15 cellular contexts compared by ENCODE assay signal in the genomic region with DNA sequence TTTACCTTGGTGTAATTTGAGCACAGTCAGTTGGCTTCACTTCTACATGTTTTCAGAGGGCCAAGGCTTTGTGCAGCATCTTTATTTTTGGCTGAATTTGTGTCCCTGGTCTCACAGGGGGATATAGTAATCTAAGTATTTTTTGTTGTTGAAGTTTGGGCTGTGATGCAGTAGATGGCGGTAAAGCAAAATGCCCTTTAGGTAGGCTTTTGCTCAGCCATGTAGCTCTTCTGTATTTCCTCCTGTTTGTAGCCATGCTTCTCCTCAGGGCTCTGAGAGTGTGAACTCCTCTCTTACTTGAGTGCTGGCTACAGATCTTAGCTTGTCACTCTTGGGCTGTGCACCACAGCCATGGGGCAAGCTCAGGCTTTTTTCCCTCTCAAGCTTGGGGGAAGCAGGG.
A peak's percentile ranks its signal among the peaks of the same experiment; 100 is the strongest.
DNase-seq lines count a peak whose midpoint lies in the region; ATAC-seq and TF ChIP-seq lines count a peak whose summit lies in the region.
"Had no signal": no experiment of that assay in that cellular context is flagged by ENCODE, and none has a peak within 500 bp of the region (broad histone marks: within the 10 kb centered on the region; RNA-seq: fewer than 3 reads in every experiment).

No MANE protein-coding gene starts in this region.

- H3K4me3 Mint-ChIP-seq in activated CD8-positive, alpha-beta memory T cell treated with anti-CD3 and anti-CD28 coated beads, Interleukin-2, amount 10 ng/mL, durations not matched to agents 7 days and 5 days = no peak overlapping the region
- H3K4me3 Mint-ChIP-seq: activated T-cell treated with anti-CD3 and anti-CD28 coated beads, Interleukin-2, amount 50 U/mL, for 72 hours; brain had no signal

- no peaks in the 10 kb centered on the region for H3K4me1 ChIP-seq in left ventricle myocardium inferior
- H3K4me1 ChIP-seq: esophagus squamous epithelium, Peyer's patch had no signal

- no peaks in the 10 kb centered on the region for H3K4me1 Mint-ChIP-seq in activated CD8-positive, alpha-beta memory T cell treated with anti-CD3 and anti-CD28 coated beads, Interleukin-2, amount 10 ng/mL, durations not matched to agents 7 days and 5 days
- H3K4me1 Mint-ChIP-seq: brain had no signal

- H3K27me3 ChIP-seq in WERI-Rb-1 (ENCODE audit: insufficient read depth, low read depth, severe bottlenecking) (no peaks in the 10 kb centered on the region), left ventricle myocardium inferior (ENCODE audit: low read depth) (no peaks in the 10 kb centered on the region)
- H3K27me3 ChIP-seq: esophagus squamous epithelium, Peyer's patch had no signal

- H3K4me3 ChIP-seq in AG10803 (ENCODE audit: low read length) (no peak overlapping the region), WERI-Rb-1 (ENCODE audit: low read depth, low read length) (no peak overlapping the region), left ventricle myocardium inferior (no peak overlapping the region)
- H3K4me3 ChIP-seq in Jurkat, Clone E6-1 (ENCODE audit: low read length) = no peak overlapping the region
- H3K4me3 ChIP-seq: esophagus squamous epithelium, Peyer's patch had no signal

- H3K27ac Mint-ChIP-seq in activated CD8-positive, alpha-beta memory T cell treated with anti-CD3 and anti-CD28 coated beads, Interleukin-2, amount 10 ng/mL, durations not matched to agents 7 days and 5 days = no peak overlapping the region
- H3K27ac Mint-ChIP-seq: activated T-cell treated with anti-CD3 and anti-CD28 coated beads, Interleukin-2, amount 50 U/mL, for 72 hours; brain; progenitor cell of endocrine pancreas had no signal

- no peaks in the 10 kb centered on the region for H3K9me3 ChIP-seq in WERI-Rb-1 (ENCODE audit: severe bottlenecking)
- H3K9me3 ChIP-seq in left ventricle myocardium inferior (replicated peaks) = no peaks in the 10 kb centered on the region
- H3K9me3 ChIP-seq: esophagus squamous epithelium, Peyer's patch had no signal

- H3K36me3 ChIP-seq in WERI-Rb-1 (no peaks in the 10 kb centered on the region), left ventricle myocardium inferior (no peaks in the 10 kb centered on the region)
- H3K36me3 ChIP-seq: esophagus squamous epithelium, Peyer's patch had no signal

- no peak for DNase-seq in AG10803 (ENCODE audit: low read depth)
- DNase-seq in Jurkat, Clone E6-1 (ENCODE audit: low read depth, low spot score) = peak; percentile 1
- no peak for DNase-seq in WERI-Rb-1
- peak; percentile 34 for DNase-seq in kidney glomerular epithelial cell (lab: John Stamatoyannopoulos, UW)
- no peak for DNase-seq in left ventricle myocardium inferior
- no peak for DNase-seq in GF-D8 (lab: John Stamatoyannopoulos, UW)
- no peak for DNase-seq in activated CD8-positive, alpha-beta memory T cell treated with anti-CD3 and anti-CD28 coated beads, Interleukin-2, amount 10 ng/mL, durations not matched to agents 7 days and 5 days
- DNase-seq in germinal center (ENCODE audit: low spot score) = no peak
- DNase-seq: activated T-cell treated with anti-CD3 and anti-CD28 coated beads, Interleukin-2, amount 50 U/mL, for 72 hours; esophagus squamous epithelium; NCI-H1105 treated with DMSO at 0.1 percent for 48 hours had no signal

- CTCF ChIA-PET in activated CD8-positive, alpha-beta memory T cell treated with anti-CD3 and anti-CD28 coated beads, Interleukin-2, amount 10 ng/mL, durations not matched to agents 7 days and 5 days (lab: Charles Lee) = no interaction called here

- ATAC-seq in activated CD8-positive, alpha-beta memory T cell treated with anti-CD3 and anti-CD28 coated beads, Interleukin-2, amount 10 ng/mL, durations not matched to agents 7 days and 5 days = no peak
- ATAC-seq: activated T-cell treated with anti-CD3 and anti-CD28 coated beads, Interleukin-2, amount 50 U/mL, for 72 hours; left lobe of liver had no signal

- no peaks in the 10 kb centered on the region for H3K36me3 Mint-ChIP-seq in activated CD8-positive, alpha-beta memory T cell treated with anti-CD3 and anti-CD28 coated beads, Interleukin-2, amount 10 ng/mL, durations not matched to agents 7 days and 5 days
- H3K36me3 Mint-ChIP-seq: brain had no signal

- H3K9me3 Mint-ChIP-seq in activated CD8-positive, alpha-beta memory T cell treated with anti-CD3 and anti-CD28 coated beads, Interleukin-2, amount 10 ng/mL, durations not matched to agents 7 days and 5 days (ENCODE audit: low read depth) = peaks cover 7% of the 10 kb centered on the region

- intact Hi-C loops in left ventricle myocardium inferior (cut with micrococcal nuclease) = no loop called here

- peak; percentile 40 for TF ChIP-seq CTCF in AG10803 (conservative IDR thresholded peaks at IDR 0.05; ENCODE audit: low read length)
- TF ChIP-seq CTCF in WERI-Rb-1 (IDR thresholded peaks at IDR 0.05; ENCODE audit: low read depth, low read length) = peak; percentile 33; the same call in 1 of the 2 replicates
- no peak for TF ChIP-seq CTCF in left ventricle myocardium inferior (IDR thresholded peaks at IDR 0.05; ENCODE audit: borderline replicate concordance)

- H3K27ac ChIP-seq in WERI-Rb-1 = no peak overlapping the region
- no peak overlapping the region for H3K27ac ChIP-seq in left ventricle myocardium inferior (replicated peaks)
- H3K27ac ChIP-seq: esophagus squamous epithelium, Peyer's patch had no signal

- no peaks in the 10 kb centered on the region for H3K27me3 Mint-ChIP-seq in activated CD8-positive, alpha-beta memory T cell treated with anti-CD3 and anti-CD28 coated beads, Interleukin-2, amount 10 ng/mL, durations not matched to agents 7 days and 5 days
- H3K27me3 Mint-ChIP-seq: brain, progenitor cell of endocrine pancreas had no signal

Comparison
In these comparisons a context has a peak if more than half of its experiments do, and no peak if none do; other contexts are left out.
1. DNase-seq: peak in Jurkat, Clone E6-1 (single experiment) and kidney glomerular epithelial cell (single experiment); none in AG10803 (single experiment), WERI-Rb-1 (single experiment), left ventricle myocardium inferior (single experiment), GF-D8 (single experiment), activated CD8-positive, alpha-beta memory T cell treated with anti-CD3 and anti-CD28 coated beads, Interleukin-2, amount 10 ng/mL, durations not matched to agents 7 days and 5 days (single experiment) and germinal center (single experiment).